Comparison of ENCODE assay signal across 19 cellular contexts in the genomic region with DNA sequence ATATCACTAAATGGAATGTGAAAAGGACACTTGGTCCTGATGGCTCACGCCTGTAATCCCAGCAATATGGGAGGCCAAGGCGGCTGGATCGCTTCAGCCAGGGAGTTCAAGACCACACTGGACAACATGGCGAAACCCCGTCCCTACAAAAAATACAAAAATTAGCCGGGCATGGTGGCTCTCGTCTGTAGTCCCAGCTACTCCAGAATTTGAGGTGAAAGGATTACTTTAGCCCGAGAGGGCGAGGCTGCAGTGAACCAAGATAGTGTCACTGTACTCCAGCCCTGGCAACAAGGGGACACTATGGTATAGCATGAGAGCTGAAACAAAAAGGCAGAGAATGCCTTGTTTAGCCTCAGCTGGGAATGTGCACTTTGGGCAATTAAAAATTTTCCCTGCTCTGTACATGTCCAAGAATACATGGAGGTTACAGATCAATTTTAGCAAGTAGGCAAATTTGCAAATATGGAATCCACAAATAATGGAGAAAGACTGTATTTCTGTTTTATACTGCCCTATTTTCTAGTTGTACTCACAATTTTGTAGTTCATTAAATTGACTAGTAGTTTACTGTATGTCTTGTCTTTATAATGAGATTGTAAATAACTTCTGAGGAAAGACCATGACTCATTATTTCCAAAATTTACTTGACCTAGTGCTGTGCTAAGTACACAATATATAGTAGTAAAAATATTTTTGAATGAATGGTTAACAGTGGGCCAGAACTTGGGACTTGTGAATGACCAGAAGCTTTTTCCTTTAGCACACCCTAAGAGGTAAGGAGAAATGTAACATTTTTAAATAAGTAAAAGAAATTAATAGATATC. TPM values are rescaled to one million over a fixed set of nuclear protein-coding genes. Genes with fewer than 3 reads are reported as not detected.
DNase-seq lines count a peak whose midpoint lies in the region; FAIRE-seq and TF ChIP-seq lines count a peak whose summit lies in the region.
"Had no signal": no experiment of that assay in that cellular context is flagged by ENCODE, and none has a peak within 500 bp of the region (broad histone marks: within the 10 kb centered on the region; RNA-seq: fewer than 3 reads in every experiment).

No MANE protein-coding gene starts in this region.

- H3K4me3 ChIP-seq in Karpas-422 (ENCODE audit: low read length), result no peak overlapping the region
- no peak overlapping the region for H3K4me3 ChIP-seq in astrocyte (ENCODE audit: insufficient read depth, low read depth, low read length)
- no peak overlapping the region for H3K4me3 ChIP-seq in osteoblast (ENCODE audit: insufficient read depth, low read length)
- H3K4me3 ChIP-seq: HAP-1, SJCRH30 had no signal

- DNase-seq in EH (ENCODE audit: low read depth) (peak; percentile 18), Karpas-422 (no peak), astrocyte (ENCODE audit: low read depth) (no peak), osteoblast (ENCODE audit: insufficient read length, low spot score, missing footprints) (peak; percentile 14), iPS-NIHi7 (ENCODE audit: extremely low spot score) (no peak), GM13976 (ENCODE audit: low spot score) (no peak), NCI-H446 treated with DMSO at 0.1 percent for 48 hours (lab: John Stamatoyannopoulos, UW) (no peak)
- DNase-seq: ACHN, AML-193, DMS 273 treated with DMSO at 0.1 percent for 48 hours, GDM1, NCI-H1417, NCI-H187, NCI-H524, SJCRH30 had no signal

- H3K9me3 Mint-ChIP-seq in astrocyte (ENCODE audit: unreplicated experiment), result no peaks in the 10 kb centered on the region
- H3K9me3 Mint-ChIP-seq: IgD-negative memory B cell had no signal

- peak; percentile 55 for FAIRE-seq in astrocyte (lab: Jason Lieb, UNC)
- FAIRE-seq: HTR-8/SVneo had no signal

- H3K9me3 ChIP-seq in Karpas-422 (ENCODE audit: low read length) (no peaks in the 10 kb centered on the region), astrocyte (ENCODE audit: insufficient read depth, low read depth, low read length) (no peaks in the 10 kb centered on the region), osteoblast (ENCODE audit: low read depth, low read length) (no peaks in the 10 kb centered on the region)
- H3K9me3 ChIP-seq: HAP-1, SJCRH30 had no signal

- no peaks in the 10 kb centered on the region for H3K9me2 ChIP-seq in Karpas-422 (replicated peaks; ENCODE audit: insufficient read depth, low read length)

- no peak overlapping the region for H3K9ac ChIP-seq in Karpas-422 (ENCODE audit: low read length)
- no peak overlapping the region for H3K9ac ChIP-seq in astrocyte (ENCODE audit: low read length)

- TF ChIP-seq CTCF in astrocyte (IDR thresholded peaks at IDR 0.05; ENCODE audit: insufficient read depth, low read depth, low read length), result no peak
- TF ChIP-seq CTCF in osteoblast (IDR thresholded peaks at IDR 0.05; ENCODE audit: extremely low read depth, low read depth, low read length), result no peak
- TF ChIP-seq CTCF in GM13976 (IDR thresholded peaks at IDR 0.05; ENCODE audit: borderline replicate concordance, control extremely low read depth, extremely low read depth, insufficient read depth, missing control alignments), result no peak

- H4K20me1 ChIP-seq in Karpas-422 (ENCODE audit: insufficient read depth, low read depth, low read length) (no peaks in the 10 kb centered on the region), astrocyte (ENCODE audit: insufficient read depth, low read length) (no peaks in the 10 kb centered on the region), osteoblast (ENCODE audit: insufficient read depth, low read length) (no peaks in the 10 kb centered on the region)

- H3K27ac ChIP-seq in Karpas-422 (ENCODE audit: low read length) (no peak overlapping the region), astrocyte (ENCODE audit: low read depth, low read length) (no peak overlapping the region), osteoblast (ENCODE audit: low read depth, low read length) (no peak overlapping the region)
- H3K27ac ChIP-seq: C4-2B, SJCRH30 had no signal

- no peak overlapping the region for H3K4me3 Mint-ChIP-seq in astrocyte (ENCODE audit: unreplicated experiment)

- H3K36me3 ChIP-seq in Karpas-422 (ENCODE audit: insufficient read depth, low read length) (peaks cover 7% of the 10 kb centered on the region; the same call in 1 of the 2 replicates), astrocyte (ENCODE audit: insufficient read depth, low read length) (no peaks in the 10 kb centered on the region), osteoblast (ENCODE audit: insufficient read depth, low read length) (no peaks in the 10 kb centered on the region)
- H3K36me3 ChIP-seq: HAP-1 had no signal

- no peak overlapping the region for H3K4me2 ChIP-seq in Karpas-422 (ENCODE audit: low read depth, low read length, poor library complexity, severe bottlenecking)
- H3K4me2 ChIP-seq in astrocyte (ENCODE audit: low read length), result no peak overlapping the region
- H3K4me2 ChIP-seq in osteoblast (ENCODE audit: insufficient read depth, low read length), result no peak overlapping the region

- H3K27me3 ChIP-seq in Karpas-422 (ENCODE audit: low read length), result no peaks in the 10 kb centered on the region
- no peaks in the 10 kb centered on the region for H3K27me3 ChIP-seq in astrocyte (ENCODE audit: insufficient read depth, low read length)
- no peaks in the 10 kb centered on the region for H3K27me3 ChIP-seq in osteoblast (ENCODE audit: insufficient read depth, low read length)
- H3K27me3 ChIP-seq: SJCRH30 had no signal

- peaks cover 24% of the 10 kb centered on the region for H3K4me1 ChIP-seq in Karpas-422 (ENCODE audit: low read length)
- H3K4me1 ChIP-seq in astrocyte (ENCODE audit: insufficient read depth, low read length), result no peaks in the 10 kb centered on the region
- H3K4me1 ChIP-seq in osteoblast (ENCODE audit: insufficient read depth, low read length), result peaks cover 10% of the 10 kb centered on the region

- H3K36me3 Mint-ChIP-seq in astrocyte (ENCODE audit: low read depth, unreplicated experiment), result no peaks in the 10 kb centered on the region
- H3K36me3 Mint-ChIP-seq: IgD-negative memory B cell had no signal

- no peaks in the 10 kb centered on the region for H3K27me3 Mint-ChIP-seq in astrocyte (ENCODE audit: low read depth, unreplicated experiment)
- H3K27me3 Mint-ChIP-seq: IgD-negative memory B cell had no signal

- H3K4me1 Mint-ChIP-seq in astrocyte (ENCODE audit: low read depth, unreplicated experiment), result peaks cover 7% of the 10 kb centered on the region

- in situ Hi-C loops in GM13976 (cut with MboI; ENCODE audit: low sequenced_read_pairs, unreplicated experiment), result no loop called here

- H3K79me2 ChIP-seq in Karpas-422 (ENCODE audit: low read length) (peaks cover 26% of the 10 kb centered on the region), astrocyte (ENCODE audit: insufficient read depth, low read length) (peaks cover 26% of the 10 kb centered on the region), osteoblast (ENCODE audit: insufficient read depth, low read length) (peaks cover 25% of the 10 kb centered on the region)

- H2AFZ ChIP-seq in Karpas-422 (ENCODE audit: low read length) (peak overlapping the region; percentile 27; the same call in 1 of the 2 replicates), astrocyte (ENCODE audit: low read depth, low read length) (no peak overlapping the region), osteoblast (ENCODE audit: low read length) (no peak overlapping the region)

- no peak overlapping the region for H3K27ac Mint-ChIP-seq in astrocyte (ENCODE audit: unreplicated experiment)
- H3K27ac Mint-ChIP-seq: IgD-negative memory B cell had no signal

RNA-seq across cellular contexts. Expression of gene ANGEL2, which starts 2.0 kb away (rescaled TPM):
- total RNA-seq in Karpas-422 (2014; rRNA removed; shearing (Covaris generic); ENCODE audit: low replicate concordance), result 49.1 and 97.1 TPM in 2 replicates
- total RNA-seq in astrocyte, result 21.4 and 21.6 TPM in 2 replicates
- total RNA-seq in osteoblast, result 46.3 and 59.2 TPM in 2 replicates

RNA-seq across cellular contexts. Expression of gene RPS6KC1, which starts 33.4 kb away (rescaled TPM):
- 12.1 and 13.2 TPM in 2 replicates for total RNA-seq in Karpas-422 (2014; rRNA removed; shearing (Covaris generic); ENCODE audit: low replicate concordance)
- total RNA-seq in astrocyte (22.4 and 25.6 TPM in 2 replicates), osteoblast (35.1 and 44.2 TPM in 2 replicates)

Comparison
In these comparisons a context has a peak if more than half of its experiments do, and no peak if none do; other contexts are left out.
1. DNase-seq: peak in EH (single experiment) and osteoblast (single experiment); none in Karpas-422 (single experiment), astrocyte (single experiment), iPS-NIHi7 (single experiment), GM13976 (single experiment) and NCI-H446 treated with DMSO at 0.1 percent for 48 hours (single experiment).